ENCODE assay signal across 24 cellular contexts in the genomic region with DNA sequence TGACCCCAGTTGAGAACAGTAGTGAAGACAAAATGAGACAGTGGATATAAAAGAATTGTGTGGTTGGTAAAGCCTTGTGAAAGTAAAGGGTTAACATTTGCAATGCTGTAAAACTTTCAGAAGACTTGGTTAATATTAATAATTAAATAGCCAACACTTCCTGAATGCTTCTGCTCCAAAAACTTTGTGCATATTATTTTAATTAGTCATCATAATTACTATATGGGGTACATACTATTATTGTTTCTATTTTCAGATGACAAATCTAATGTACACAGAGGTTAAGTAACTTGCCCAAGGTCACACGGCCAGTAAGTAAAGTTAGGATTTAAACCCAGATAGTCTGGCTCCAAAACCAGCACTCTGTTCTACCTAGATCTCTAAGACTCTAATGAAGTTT.
DNase-seq lines count a peak whose midpoint lies in the region; ATAC-seq, FAIRE-seq and TF ChIP-seq lines count a peak whose summit lies in the region.
"Had no signal": no experiment of that assay in that cellular context is flagged by ENCODE, and none has a peak within 500 bp of the region (broad histone marks: within the 10 kb centered on the region; RNA-seq: fewer than 3 reads in every experiment).

No MANE protein-coding gene starts in this region.

- no peaks in the 10 kb centered on the region for H3F3A ChIP-seq in GM23338 (replicated peaks; ENCODE audit: low read depth)

- peaks cover 3% of the 10 kb centered on the region for H3K27me3 Mint-ChIP-seq in GM23338 (ENCODE audit: insufficient read depth, low read depth, poor library complexity)
- H3K27me3 Mint-ChIP-seq: B cell had no signal

- no peaks in the 10 kb centered on the region for H3K9me3 Mint-ChIP-seq in GM23338
- H3K9me3 Mint-ChIP-seq: CD8-positive, alpha-beta T cell had no signal

- no peaks in the 10 kb centered on the region for H3K27me3 ChIP-seq in GM23338 (ENCODE audit: insufficient read depth)
- H3K27me3 ChIP-seq in bronchial epithelial cell (ENCODE audit: control insufficient read depth, insufficient read depth, low read length), result no peaks in the 10 kb centered on the region

- FAIRE-seq in bronchial epithelial cell (lab: Jason Lieb, UNC), result no peak
- FAIRE-seq: H1, HTR-8/SVneo had no signal

- no peak overlapping the region for H3K4me2 ChIP-seq in GM23338

- no peaks in the 10 kb centered on the region for H3K4me1 Mint-ChIP-seq in GM23338
- H3K4me1 Mint-ChIP-seq: B cell had no signal

- H3K4me3 Mint-ChIP-seq in GM23338, result no peak overlapping the region
- H3K4me3 Mint-ChIP-seq: B cell; CD8-positive, alpha-beta T cell; T-helper 1 cell treated with Interleukin-12 subunit alpha and Interleukin-12 subunit beta and Interleukin-4 antibody, amounts not matched to agents 30 μg/mL and 1 μg/mL, for 36 hours had no signal

- ATAC-seq in GM23338 (no peak), HG02981 (IDR thresholded peaks at IDR 0.05; ENCODE audit: unreplicated experiment) (no peak)
- ATAC-seq: CD8-positive, alpha-beta T cell; HCT116; Panc1 had no signal

- H3K4me3 ChIP-seq in GM23338 (no peak overlapping the region), bronchial epithelial cell (ENCODE audit: low read depth, low read length) (no peak overlapping the region)
- H3K4me3 ChIP-seq: SK-N-MC had no signal

- TF ChIP-seq CTCF in GM23338 (conservative IDR thresholded peaks at IDR 0.05; ENCODE audit: low read depth in 2 of 2), result no peak
- TF ChIP-seq CTCF in bronchial epithelial cell (IDR thresholded peaks at IDR 0.05; ENCODE audit: insufficient read depth, low read length, severe bottlenecking), result no peak

- no peaks in the 10 kb centered on the region for H3K36me3 ChIP-seq in GM23338 (ENCODE audit: insufficient read depth)
- no peaks in the 10 kb centered on the region for H3K36me3 ChIP-seq in bronchial epithelial cell (ENCODE audit: control insufficient read depth, insufficient read depth, low read length)

- DNase-seq in Caki2 (ENCODE audit: low read depth) (peak; percentile 30), GM23338 (ENCODE audit: low spot score) (no peak), bronchial epithelial cell (ENCODE audit: low read depth) (peak; percentile 42), kidney tubule cell (ENCODE audit: low spot score) (peak; percentile 70), H4 (ENCODE audit: low spot score) (no peak), NCI-H1417 treated with DMSO at 0.1 percent for 48 hours (lab: John Stamatoyannopoulos, UW) (no peak), DMS 273 treated with DMSO at 0.1 percent for 48 hours (lab: John Stamatoyannopoulos, UW) (no peak)
- DNase-seq: CD8-positive, alpha-beta T cell; DMS53; KBM-7; NCI-H1694; NCI-H2029 treated with DMSO at 0.1 percent for 48 hours; NCI-H2227 treated with DMSO at 0.1 percent for 48 hours; NCI-H526 treated with DMSO at 0.1 percent for 48 hours; SHP77 treated with DMSO at 0.1 percent for 48 hours had no signal

- no peaks in the 10 kb centered on the region for H3K9me2 ChIP-seq in GM23338 (ENCODE audit: insufficient read depth)

- in situ Hi-C loops in Caki2 (cut with HindIII; ENCODE audit: low pct_unique_long_range_greater_than_20kb, low sequenced_read_pairs), result no loop called here

- H3K27ac ChIP-seq in GM23338 (ENCODE audit: low read depth), result no peak overlapping the region
- H3K27ac ChIP-seq: C4-2B, SK-N-MC had no signal

- H3K4me1 ChIP-seq in GM23338 (ENCODE audit: insufficient read depth), result no peaks in the 10 kb centered on the region

- H3K36me3 Mint-ChIP-seq in GM23338 (ENCODE audit: low read depth), result no peaks in the 10 kb centered on the region
- H3K36me3 Mint-ChIP-seq: CD8-positive, alpha-beta T cell had no signal

- no peaks in the 10 kb centered on the region for H4K20me1 ChIP-seq in GM23338 (replicated peaks; ENCODE audit: insufficient read depth)

- H3K79me2 ChIP-seq in GM23338 (replicated peaks; ENCODE audit: insufficient read depth), result no peaks in the 10 kb centered on the region

- H2AFZ ChIP-seq in GM23338, result no peak overlapping the region; the same call in 1 of the 2 replicates

- peak overlapping the region; percentile 31; the same call in 1 of the 2 replicates for H3K27ac Mint-ChIP-seq in GM23338
- H3K27ac Mint-ChIP-seq: B cell; CD8-positive, alpha-beta T cell; T-helper 1 cell treated with Interleukin-12 subunit alpha and Interleukin-12 subunit beta and Interleukin-4 antibody, amounts not matched to agents 30 μg/mL and 1 μg/mL, for 36 hours had no signal

TF ChIP-seq in GM23338, 12 proteins besides CTCF, POLR2A, EP300 and RAD21:
- TF ChIP-seq ZNF462 (CRISPR knock-in tag; IDR thresholded peaks at IDR 0.05) (no peak), ZNF331 (CRISPR knock-in tag; IDR thresholded peaks at IDR 0.05; ENCODE audit: low read depth) (no peak)
TF ChIP-seq in GM23338: peak in this region for 0.

Comparison
In these comparisons a context has a peak if more than half of its experiments do, and no peak if none do; other contexts are left out.
1. DNase-seq: peak in Caki2 (single experiment), bronchial epithelial cell (single experiment) and kidney tubule cell (single experiment); none in GM23338 (single experiment), H4 (single experiment), NCI-H1417 treated with DMSO at 0.1 percent for 48 hours (single experiment) and DMS 273 treated with DMSO at 0.1 percent for 48 hours (single experiment).